Comparison of ENCODE assay signal across 1 cellular context in the genomic region with DNA sequence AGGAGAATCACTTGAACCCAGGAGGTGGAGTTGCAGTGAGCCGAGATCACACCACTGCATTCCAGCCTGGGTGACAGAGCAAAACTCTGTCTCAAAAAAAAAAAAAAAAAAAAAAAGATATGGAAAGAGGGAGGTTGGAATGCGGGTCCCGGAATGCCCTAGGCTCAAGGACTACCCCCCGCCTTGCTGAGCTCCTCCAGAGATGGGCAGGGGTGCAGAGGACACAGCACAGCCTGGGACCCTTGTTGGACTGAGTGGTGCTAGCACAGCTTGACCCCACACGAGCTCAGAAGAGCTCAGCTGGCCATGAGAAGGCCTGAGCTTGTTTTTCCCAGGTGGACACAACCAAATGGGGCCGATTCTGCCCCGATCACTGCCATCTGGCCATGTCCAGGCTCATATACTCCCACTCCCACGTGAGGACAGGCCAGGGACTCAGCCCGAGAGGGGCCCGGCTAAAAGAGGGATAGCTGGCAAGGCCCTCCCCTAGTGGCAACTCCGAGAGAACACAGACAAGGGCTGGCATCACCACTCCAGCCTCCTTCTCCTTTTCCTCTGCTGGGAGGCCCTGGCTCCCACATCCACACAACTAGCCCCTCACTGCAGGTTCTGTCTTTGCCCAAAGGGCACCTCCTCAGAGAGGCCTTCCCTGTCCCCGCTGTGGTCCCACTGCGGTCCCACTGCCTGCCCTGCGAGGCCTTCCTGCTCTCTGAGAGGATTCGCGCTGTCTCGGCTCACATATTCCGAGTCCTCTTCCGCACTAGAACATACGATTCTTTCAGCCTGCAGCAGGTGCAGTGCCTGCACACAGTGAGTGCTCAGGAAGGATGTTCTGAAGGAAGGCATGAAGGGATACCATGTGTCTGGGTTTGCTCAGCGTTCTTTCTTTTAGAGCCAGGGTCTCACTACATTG.
TF ChIP-seq lines count a peak whose summit lies in the region.

No MANE protein-coding gene starts in this region.

TF ChIP-seq in A549, 52 proteins besides CTCF, POLR2A, EP300 and RAD21:
- TF ChIP-seq EHF (CRISPR knock-in tag; IDR thresholded peaks at IDR 0.05) (no peak), ZNF302 (CRISPR knock-in tag; IDR thresholded peaks at IDR 0.05) (no peak), ZSCAN20 (CRISPR knock-in tag; IDR thresholded peaks at IDR 0.05) (no peak), TFCP2L1 (CRISPR knock-in tag; IDR thresholded peaks at IDR 0.05) (no peak), KDM5A (IDR thresholded peaks at IDR 0.05) (no peak)
TF ChIP-seq in A549: peak in this region for 0.
